11 cellular contexts compared by ENCODE assay signal in the genomic region with DNA sequence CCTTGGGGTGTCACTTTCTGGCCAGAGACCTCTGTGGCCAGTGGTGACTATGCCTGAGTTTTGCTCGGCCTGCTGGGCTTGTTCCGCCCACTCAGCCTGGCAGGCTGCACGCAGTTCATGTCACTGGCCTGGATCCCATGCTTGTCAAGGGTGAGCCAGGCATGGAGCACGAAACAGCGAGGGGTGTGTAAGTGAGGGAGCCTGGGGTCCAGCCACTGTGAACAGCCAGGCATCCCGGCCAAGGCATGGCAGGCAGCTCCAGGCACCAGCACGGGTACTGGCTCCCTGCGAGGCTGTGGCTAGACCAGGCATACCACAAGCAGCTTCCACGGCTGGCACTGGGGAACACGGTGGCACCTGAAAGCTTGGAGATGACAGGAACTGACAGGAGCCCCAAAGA.
"Had no signal": no experiment of that assay in that cellular context is flagged by ENCODE, and none has a peak within 500 bp of the region (broad histone marks: within the 10 kb centered on the region; RNA-seq: fewer than 3 reads in every experiment).

No MANE protein-coding gene starts in this region.

- H3K4me3 Mint-ChIP-seq: nephron had no signal

- ATAC-seq: gastrocnemius medialis, psoas muscle had no signal

- H3K4me1 ChIP-seq: gastrocnemius medialis, psoas muscle, transverse colon had no signal

- H3K9me3 ChIP-seq: gastrocnemius medialis, psoas muscle, transverse colon had no signal

- H3K9me3 Mint-ChIP-seq: nephron had no signal

- H3K27ac Mint-ChIP-seq: nephron had no signal

- H3K27ac ChIP-seq: gastrocnemius medialis, psoas muscle, transverse colon had no signal

- H3K27me3 ChIP-seq: gastrocnemius medialis, transverse colon had no signal

- H3K4me1 Mint-ChIP-seq: nephron had no signal

- DNase-seq: activated CD4-positive, alpha-beta T cell treated with anti-CD3 and anti-CD28 coated beads, Interleukin-2, amount 50 U/mL, for 1 hour; activated CD8-positive, alpha-beta memory T cell treated with anti-CD3 and anti-CD28 coated beads for 24 hours; activated naive CD4-positive, alpha-beta T cell treated with Interleukin-2 at 50 U/mL for 16 hours; erythroblast; gastrocnemius medialis; occipital lobe; stimulated activated CD4-positive, alpha-beta T cell treated with anti-CD3 and anti-CD28 coated beads, Interleukin-12 subunit alpha, Interleukin-12 subunit beta, amount 100 ng/mL, for 4 hours; stimulated activated naive CD4-positive, alpha-beta T cell; transverse colon had no signal

- H3K4me3 ChIP-seq: gastrocnemius medialis, psoas muscle, transverse colon had no signal
